Comparison of ENCODE assay signal across 8 cellular contexts in genomic region chr4:10117424-10118354, GRCh38. TPM values are rescaled to one million over a fixed set of nuclear protein-coding genes. Genes with fewer than 3 reads are reported as not detected.
DNase-seq lines count a peak whose midpoint lies in the region; ATAC-seq and TF ChIP-seq lines count a peak whose summit lies in the region.

No MANE protein-coding gene starts in this region.

- H3K27me3 ChIP-seq in SU-DHL-6 (ENCODE audit: low read length) (no peaks in the 10 kb centered on the region), uterus (no peaks in the 10 kb centered on the region)

- peak overlapping the region; percentile 91 to 96 for H3K4me3 Mint-ChIP-seq in CD14-positive monocyte

- peak; percentile 6 for ATAC-seq in mucosa of descending colon

- intact Hi-C loops in CD14-positive monocyte (cut with micrococcal nuclease) (loop anchor here (5.0 kb wide), 1 partner anchor 95 kb away; the partner anchor contains the start of gene SLC2A9 (in 2 of the 2)), mucosa of descending colon (cut with DNase I, micrococcal nuclease) (no loop called here), uterus (cut with DNase I; ENCODE audit: low total_unique reads) (no loop called here)

- no peak for TF ChIP-seq POLR2A in uterus (IDR thresholded peaks at IDR 0.05)

- peak overlapping the region; percentile 64 for H3K4me2 ChIP-seq in SU-DHL-6 (ENCODE audit: low read depth, low read length, poor library complexity, severe bottlenecking)

- no peaks in the 10 kb centered on the region for H3K9me2 ChIP-seq in SU-DHL-6 (replicated peaks; ENCODE audit: insufficient read depth, low read length)

- H3K4me3 ChIP-seq in HFF-Myc (replicated peaks; ENCODE audit: low read depth, low read length) (peak overlapping the region; percentile 65), SU-DHL-6 (ENCODE audit: insufficient read depth, low read length, poor library complexity, severe bottlenecking) (peak overlapping the region; percentile 59), mucosa of descending colon (peak overlapping the region; percentile 84), uterus (peak overlapping the region; percentile 61 to 82)

- peak overlapping the region; percentile 90 for H3K9ac ChIP-seq in SU-DHL-6 (ENCODE audit: low read length)

- CTCF ChIA-PET in HEK293T (lab: Yijun Ruan, JAX): interaction anchor here (0.7 kb wide), 1 partner anchor 40 kb away, joined by 3 read pairs; no protein-coding TSS in a partner anchor

- peak overlapping the region; percentile 99 to 100 (median 100) for H3K27ac Mint-ChIP-seq in CD14-positive monocyte

- TF ChIP-seq CTCF in CD14-positive monocyte (IDR thresholded peaks at IDR 0.05) (no peak), HFF-Myc (IDR thresholded peaks at IDR 0.05; ENCODE audit: low read depth, low read length, missing control alignments) (no peak), SU-DHL-6 (IDR thresholded peaks at IDR 0.05; ENCODE audit: insufficient read depth, low read length, poor library complexity, severe bottlenecking) (no peak), mucosa of descending colon (IDR thresholded peaks at IDR 0.05) (no peak), uterus (IDR thresholded peaks at IDR 0.05) (no peak)

- H3K4me1 ChIP-seq in mucosa of descending colon (ENCODE audit: low read depth) (peaks cover 21% of the 10 kb centered on the region), uterus (peaks cover 3 to 11% of the 10 kb centered on the region in 2 donors)

- H3K79me2 ChIP-seq in SU-DHL-6 (ENCODE audit: insufficient read depth, low read length): peaks cover 35% of the 10 kb centered on the region

- peaks cover 51% of the 10 kb centered on the region for H3K4me1 Mint-ChIP-seq in CD14-positive monocyte

- peaks cover 13% of the 10 kb centered on the region; the same call in 1 of the 2 replicates for H4K20me1 ChIP-seq in SU-DHL-6 (ENCODE audit: low read depth, low read length)

- peak overlapping the region; percentile 38 for H3K27ac ChIP-seq in SU-DHL-6 (ENCODE audit: low read depth, low read length)
- peak overlapping the region; percentile 94 to 99 for H3K27ac ChIP-seq in uterus

- H3K9me3 Mint-ChIP-seq in CD14-positive monocyte: no peaks in the 10 kb centered on the region

- H2AFZ ChIP-seq in SU-DHL-6 (ENCODE audit: low read depth, low read length, severe bottlenecking): peak overlapping the region; percentile 44

- no peaks in the 10 kb centered on the region for H3F3A ChIP-seq in SU-DHL-6 (ENCODE audit: insufficient read depth)

- POLR2A ChIA-PET in HEK293T (lab: Yijun Ruan, JAX): interaction anchor here (0.8 to 3.6 kb wide), 12 partner anchors 9 to 1014 kb away, joined by 3 to 27 read pairs (median 4); no protein-coding TSS in a partner anchor

- peaks cover 26 to 27% of the 10 kb centered on the region in 2 donors for H3K36me3 Mint-ChIP-seq in CD14-positive monocyte

- H3K27me3 Mint-ChIP-seq in CD14-positive monocyte (ENCODE audit: low read depth in 3 of 3): peaks cover 0 to 6% (median 5%) of the 10 kb centered on the region in 3 donors

- H3K36me3 ChIP-seq in SU-DHL-6 (ENCODE audit: low read length) (peaks cover 18% of the 10 kb centered on the region), mucosa of descending colon (ENCODE audit: low read depth) (no peaks in the 10 kb centered on the region), uterus (no peaks in the 10 kb centered on the region)

- H3K9me3 ChIP-seq in SU-DHL-6 (ENCODE audit: insufficient read depth, low read length) (no peaks in the 10 kb centered on the region), mucosa of descending colon (no peaks in the 10 kb centered on the region), uterus (no peaks in the 10 kb centered on the region)

- DNase-seq in CD14-positive monocyte (ENCODE audit: low spot score) (peak; percentile 63), HFF-Myc (ENCODE audit: extremely low read depth, low read depth) (no peak), dermis blood vessel endothelial cell (peak; percentile 62), mucosa of descending colon (peak in 2 of 3 donors; percentile 63 to 71), uterus (peak; percentile 44 to 60), HEK293T (ENCODE audit: extremely low spot score) (no peak), DMS53 treated with DMSO at 0.1 percent for 48 hours (lab: John Stamatoyannopoulos, UW; ENCODE audit: unreplicated experiment) (no peak)

TF ChIP-seq in HEK293T, 16 proteins besides CTCF, POLR2A, EP300 and RAD21:
- TF ChIP-seq TARDBP (IDR thresholded peaks at IDR 0.05): no peak
- TF ChIP-seq ELF4 (IDR thresholded peaks at IDR 0.05): no peak
- TF ChIP-seq HDGF (IDR thresholded peaks at IDR 0.05; ENCODE audit: borderline replicate concordance): no peak
- no peak for TF ChIP-seq FOXK2 (IDR thresholded peaks at IDR 0.05)
- no peak for TF ChIP-seq BHLHE40 (IDR thresholded peaks at IDR 0.05; ENCODE audit: borderline replicate concordance)
- TF ChIP-seq ARNT (IDR thresholded peaks at IDR 0.05): no peak
- TF ChIP-seq SUZ12 (IDR thresholded peaks at IDR 0.05): no peak
- TF ChIP-seq SP1 (IDR thresholded peaks at IDR 0.05): no peak
- no peak for TF ChIP-seq LEF1 (IDR thresholded peaks at IDR 0.05; ENCODE audit: borderline replicate concordance)
- TF ChIP-seq CTBP1 (IDR thresholded peaks at IDR 0.05; ENCODE audit: borderline replicate concordance): no peak
- no peak for TF ChIP-seq ZNF384 (IDR thresholded peaks at IDR 0.05)
- no peak for TF ChIP-seq FOXA1 (IDR thresholded peaks at IDR 0.05)
- TF ChIP-seq NFRKB (IDR thresholded peaks at IDR 0.05): no peak
- TF ChIP-seq FOXM1 (IDR thresholded peaks at IDR 0.05; ENCODE audit: borderline replicate concordance): no peak
- no peak; the same call in 1 of the 2 replicates for TF ChIP-seq L3MBTL2 (conservative IDR thresholded peaks at IDR 0.05)
- no peak for TF ChIP-seq PKNOX1 (IDR thresholded peaks at IDR 0.05)

RNA-seq across cellular contexts. Expression of gene WDR1, which starts 1.1 kb away (rescaled TPM):
- polyA plus RNA-seq in CD14-positive monocyte: 100 to 1,000 TPM; 243 to 251 TPM
- total RNA-seq in dermis blood vessel endothelial cell: 344 and 584 TPM in 2 replicates
- 100 to 1,000 TPM; 366 to 467 (median 380) TPM for total RNA-seq in mucosa of descending colon
- total RNA-seq in uterus: 100 to 1,000 TPM; 161 to 517 (median 173) TPM

Comparison
In these comparisons a context has a peak if more than half of its experiments do, and no peak if none do; other contexts are left out.
1. DNase-seq: peak in CD14-positive monocyte (single experiment), dermis blood vessel endothelial cell (single experiment), mucosa of descending colon (2 of 3) and uterus (2 of 2); none in HFF-Myc (single experiment), HEK293T (single experiment) and DMS53 treated with DMSO at 0.1 percent for 48 hours (single experiment).
2. intact Hi-C loops: an anchor here in CD14-positive monocyte (5.0 kb wide); none called in mucosa of descending colon and uterus.
3. Peak in every context shown above with its lines, with median percentiles within 50 percentile points of each other: H3K4me3 ChIP-seq.